In the genomic region with DNA sequence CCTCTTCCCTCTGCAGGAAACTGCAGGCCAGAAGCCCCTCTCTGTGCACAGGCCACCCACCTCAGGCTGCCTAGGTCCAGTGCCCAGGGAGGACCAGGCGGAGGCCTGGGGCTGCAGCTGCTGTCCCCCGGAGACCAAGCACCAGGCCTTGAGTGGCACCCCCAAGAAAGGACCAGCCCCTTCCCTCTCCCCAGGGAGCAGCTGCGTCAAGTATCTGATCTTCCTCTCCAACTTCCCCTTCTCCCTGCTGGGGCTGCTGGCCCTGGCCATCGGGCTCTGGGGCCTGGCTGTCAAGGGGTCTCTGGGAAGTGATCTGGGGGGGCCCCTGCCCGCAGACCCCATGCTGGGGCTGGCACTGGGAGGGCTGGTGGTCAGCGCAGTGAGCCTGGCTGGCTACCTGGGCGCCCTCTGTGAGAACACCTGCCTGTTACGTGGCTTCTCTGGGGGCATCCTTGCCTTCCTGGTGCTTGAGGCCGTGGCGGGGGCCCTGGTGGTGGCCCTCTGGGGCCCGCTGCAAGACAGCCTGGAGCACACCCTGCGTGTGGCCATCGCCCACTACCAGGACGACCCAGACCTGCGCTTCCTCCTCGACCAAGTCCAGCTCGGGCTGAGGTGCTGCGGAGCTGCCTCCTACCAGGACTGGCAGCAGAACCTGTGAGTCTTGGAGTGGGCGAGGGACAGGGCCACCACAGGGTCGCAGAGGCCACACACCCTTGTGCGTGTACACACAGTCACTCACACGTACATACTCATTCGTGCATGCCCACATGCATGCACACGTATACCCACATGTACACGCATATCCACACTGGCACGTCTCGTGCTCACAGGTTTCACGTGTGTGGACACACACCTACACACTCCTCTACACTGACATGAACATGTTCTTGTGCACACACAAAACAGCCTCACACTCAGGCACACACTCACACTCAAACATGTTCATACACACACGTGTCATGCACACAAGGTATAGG, we compare ENCODE assay signal across 18 cellular contexts. TPM values are rescaled to one million over a fixed set of nuclear protein-coding genes. Genes with fewer than 3 reads are reported as not detected.
"Had no signal": no experiment of that assay in that cellular context is flagged by ENCODE, and none has a peak within 500 bp of the region (broad histone marks: within the 10 kb centered on the region; RNA-seq: fewer than 3 reads in every experiment).

No MANE protein-coding gene starts in this region.

- H3K9me3 Mint-ChIP-seq: activated naive CD4-positive, alpha-beta T cell treated with anti-CD3 and anti-CD28 coated beads, Interleukin-2, amount 50 U/mL, for 24 hours; nephron; T-cell had no signal

- H2AFZ ChIP-seq: hepatocyte had no signal

- H3K4me1 Mint-ChIP-seq: activated naive CD4-positive, alpha-beta T cell treated with anti-CD3 and anti-CD28 coated beads, Interleukin-2, amount 50 U/mL, for 24 hours; nephron; T-cell had no signal

- DNase-seq: activated CD4-positive, alpha-beta T cell treated with anti-CD3 and anti-CD28 coated beads for 1 hour; activated CD4-positive, alpha-beta T cell treated with anti-CD3 and anti-CD28 coated beads, Interleukin-2, amount 50 U/mL, for 4 hours; activated effector memory CD4-positive, alpha-beta T cell treated with Interleukin-2 at 50 U/mL for 16 hours; activated T-cell treated with anti-CD3 and anti-CD28 coated beads for 4 hours; amniotic stem cell; mesendoderm; right lobe of liver; stimulated activated naive CD8-positive, alpha-beta T cell treated with anti-CD3 and anti-CD28 coated beads, Interleukin-15, Interleukin-2, amounts not matched to agents 100 U/mL and 50 U/mL, for 24 hours; T-cell; T-helper 9 cell; transverse colon had no signal

- H3K4me1 ChIP-seq: prostate gland, right lobe of liver, transverse colon had no signal

- H3K4me3 Mint-ChIP-seq: activated naive CD4-positive, alpha-beta T cell treated with anti-CD3 and anti-CD28 coated beads, Interleukin-2, amount 50 U/mL, for 24 hours; nephron; T-cell had no signal

- ATAC-seq: stimulated activated naive CD8-positive, alpha-beta T cell treated with anti-CD3 and anti-CD28 coated beads, Interleukin-15, Interleukin-2, amounts not matched to agents 100 U/mL and 50 U/mL, for 24 hours; T-cell had no signal

- H3K9me3 ChIP-seq: prostate gland, right lobe of liver had no signal

- H3K27ac Mint-ChIP-seq: activated naive CD4-positive, alpha-beta T cell treated with anti-CD3 and anti-CD28 coated beads, Interleukin-2, amount 50 U/mL, for 24 hours; nephron; T-cell had no signal

- H3K4me2 ChIP-seq: hepatocyte had no signal

- H3K36me3 Mint-ChIP-seq: activated naive CD4-positive, alpha-beta T cell treated with anti-CD3 and anti-CD28 coated beads, Interleukin-2, amount 50 U/mL, for 24 hours; T-cell had no signal

- H3K4me3 ChIP-seq: esophagus muscularis mucosa, hepatocyte, prostate gland, right lobe of liver, transverse colon had no signal

- H3K36me3 ChIP-seq: esophagus muscularis mucosa, prostate gland, right lobe of liver, transverse colon had no signal

- H3K27ac ChIP-seq: esophagus muscularis mucosa, hepatocyte, prostate gland, right lobe of liver, transverse colon, VCaP had no signal

RNA-seq across cellular contexts. Expression of gene PDE6G, which starts 11.1 kb away (rescaled TPM):
- total RNA-seq: fibroblast of villous mesenchyme, prostate gland, transverse colon had no signal
